13 cellular contexts compared by ENCODE assay signal in genomic region chr9:107480386-107480789, GRCh38. TPM values are rescaled to one million over a fixed set of nuclear protein-coding genes. Genes with fewer than 3 reads are reported as not detected.
A peak's percentile ranks its signal among the peaks of the same experiment; 100 is the strongest.
DNase-seq lines count a peak whose midpoint lies in the region; ATAC-seq and TF ChIP-seq lines count a peak whose summit lies in the region.
"Had no signal": no experiment of that assay in that cellular context is flagged by ENCODE, and none has a peak within 500 bp of the region (broad histone marks: within the 10 kb centered on the region; RNA-seq: fewer than 3 reads in every experiment).

No MANE protein-coding gene starts in this region.

- no peak overlapping the region for H2BK12ac ChIP-seq in trophoblast cell (ENCODE audit: low read length)

- no peaks in the 10 kb centered on the region for H3K36me3 Mint-ChIP-seq in stimulated activated memory B cell treated with anti-CD40 and anti-IgM and Interleukin-4, amounts not matched to agents 10 μg/mL and 1 μg/mL and 100 μg/mL, for 72 hours
- H3K36me3 Mint-ChIP-seq: IgD-negative memory B cell had no signal

- no peak overlapping the region for H2AK5ac ChIP-seq in trophoblast cell (ENCODE audit: low read length)

- no peaks in the 10 kb centered on the region for H3K79me2 ChIP-seq in trophoblast cell (ENCODE audit: control insufficient read depth, insufficient read depth, low read length, poor library complexity)

- no peak for TF ChIP-seq POLR2A in esophagus squamous epithelium (IDR thresholded peaks at IDR 0.05)

- H3K4me2 ChIP-seq in trophoblast cell (ENCODE audit: low read length): no peak overlapping the region

- no peak overlapping the region for H2AFZ ChIP-seq in trophoblast cell (ENCODE audit: insufficient read depth, low read length, poor library complexity)

- no peaks in the 10 kb centered on the region for H3K27me3 ChIP-seq in esophagus squamous epithelium
- no peaks in the 10 kb centered on the region for H3K27me3 ChIP-seq in trophoblast cell (ENCODE audit: insufficient read depth, low read length)

- no peak overlapping the region for H3K27ac Mint-ChIP-seq in stimulated activated memory B cell treated with anti-CD40 and anti-IgM and Interleukin-4, amounts not matched to agents 10 μg/mL and 1 μg/mL and 100 μg/mL, for 72 hours
- H3K27ac Mint-ChIP-seq: IgD-negative memory B cell had no signal

- H3K4me3 ChIP-seq in esophagus squamous epithelium: peak overlapping the region in 2 of 4 donors; percentile 28 to 45
- H3K4me3 ChIP-seq in trophoblast cell (ENCODE audit: low read depth, low read length): no peak overlapping the region

- H3K4me1 ChIP-seq in esophagus squamous epithelium (peaks cover 6 to 60% (median 11%) of the 10 kb centered on the region in 3 donors), trophoblast cell (ENCODE audit: control insufficient read depth in 1 of 2, insufficient read depth in 2 of 2, low read length in 2 of 2) (no peaks in the 10 kb centered on the region)

- H3K14ac ChIP-seq in trophoblast cell (ENCODE audit: low read length): no peak overlapping the region

- no peak overlapping the region for H2BK120ac ChIP-seq in trophoblast cell (ENCODE audit: insufficient read depth, low read length, poor library complexity)

- H3K36me3 ChIP-seq in esophagus squamous epithelium: peaks cover 0 to 19% (median 4%) of the 10 kb centered on the region in 3 donors
- no peaks in the 10 kb centered on the region for H3K36me3 ChIP-seq in trophoblast cell (ENCODE audit: control insufficient read depth in 1 of 2, insufficient read depth in 2 of 2, low read length in 2 of 2)

- no peak for ATAC-seq in GM21360 (IDR thresholded peaks at IDR 0.05; ENCODE audit: unreplicated experiment)
- ATAC-seq in stimulated activated memory B cell treated with anti-CD40 and anti-IgM and Interleukin-4, amounts not matched to agents 10 μg/mL and 1 μg/mL and 100 μg/mL, for 72 hours: no peak

- no peak for TF ChIP-seq CTCF in esophagus squamous epithelium (IDR thresholded peaks at IDR 0.05)

- H3K18ac ChIP-seq in trophoblast cell (ENCODE audit: low read length): no peak overlapping the region

- intact Hi-C loops in esophagus squamous epithelium (cut with DNase I): loop anchor here (10.0 kb wide), 1 partner anchor 794 kb away; no protein-coding TSS in a partner anchor

- peak overlapping the region; percentile 65 to 83 (median 69) for H3K27ac ChIP-seq in esophagus squamous epithelium
- no peak overlapping the region for H3K27ac ChIP-seq in trophoblast cell (ENCODE audit: low read depth, low read length)

- H3K9me3 ChIP-seq in esophagus squamous epithelium (no peaks in the 10 kb centered on the region), trophoblast cell (ENCODE audit: insufficient read depth, low read depth, low read length) (no peaks in the 10 kb centered on the region)

- H3K27me3 Mint-ChIP-seq in stimulated activated memory B cell treated with anti-CD40 and anti-IgM and Interleukin-4, amounts not matched to agents 10 μg/mL and 1 μg/mL and 100 μg/mL, for 72 hours: no peaks in the 10 kb centered on the region

- no peak overlapping the region for H3K4ac ChIP-seq in trophoblast cell (ENCODE audit: low read depth, low read length)

- H2BK5ac ChIP-seq in trophoblast cell (ENCODE audit: low read depth, low read length, poor library complexity): no peak overlapping the region

- WGBS in esophagus squamous epithelium, 2 donors: 18 to 39% methylated on average over 10 of the region's 12 CpGs
- no CpG with 5 or more reads among the region's 12 CpGs for WGBS in trophoblast cell (ENCODE audit: extremely low coverage, insufficient coverage, insufficient read length)

- peak; percentile 77 for DNase-seq in CD1c-positive myeloid dendritic cell (ENCODE audit: extremely low spot score)
- peak; percentile 82 for DNase-seq in NOMO-1 treated with dmso at 0.1 percent for 144 hours (lab: John Stamatoyannopoulos, UW; ENCODE audit: unreplicated experiment)
- no peak for DNase-seq in esophagus squamous epithelium (lab: John Stamatoyannopoulos, UW)
- peak; percentile 61 to 69 for DNase-seq in trophoblast cell
- DNase-seq in activated T-cell treated with anti-CD3 and anti-CD28 coated beads for 4 hours: no peak
- DNase-seq in anterior cingulate cortex (lab: John Stamatoyannopoulos, UW): no peak
- DNase-seq: activated gamma-delta T cell treated with Interleukin-2 at 50 U/mL for 16 hours; glutamatergic neuron; occipital lobe; stimulated activated naive CD4-positive, alpha-beta T cell had no signal

- H3K4me1 Mint-ChIP-seq in stimulated activated memory B cell treated with anti-CD40 and anti-IgM and Interleukin-4, amounts not matched to agents 10 μg/mL and 1 μg/mL and 100 μg/mL, for 72 hours: no peaks in the 10 kb centered on the region
- H3K4me1 Mint-ChIP-seq: IgD-negative memory B cell had no signal

- H3K9ac ChIP-seq in trophoblast cell (ENCODE audit: low read length): no peak overlapping the region

- H3K4me3 Mint-ChIP-seq in stimulated activated memory B cell treated with anti-CD40 and anti-IgM and Interleukin-4, amounts not matched to agents 10 μg/mL and 1 μg/mL and 100 μg/mL, for 72 hours: no peak overlapping the region

- H3K9me3 Mint-ChIP-seq in stimulated activated memory B cell treated with anti-CD40 and anti-IgM and Interleukin-4, amounts not matched to agents 10 μg/mL and 1 μg/mL and 100 μg/mL, for 72 hours: no peaks in the 10 kb centered on the region
- H3K9me3 Mint-ChIP-seq: IgD-negative memory B cell had no signal

- H4K8ac ChIP-seq in trophoblast cell (ENCODE audit: low read depth, low read length): no peak overlapping the region

- H3K79me1 ChIP-seq in trophoblast cell (ENCODE audit: low read length): no peaks in the 10 kb centered on the region

- H3K23ac ChIP-seq in trophoblast cell (ENCODE audit: low read length): no peak overlapping the region

- no peak overlapping the region for H4K12ac ChIP-seq in trophoblast cell (ENCODE audit: low read depth, low read length)

- no peak overlapping the region for H4K91ac ChIP-seq in trophoblast cell (ENCODE audit: low read depth, low read length)

RNA-seq across cellular contexts. Expression of gene KLF4, which starts 9.2 kb away (rescaled TPM):
- 100 to 1,000 TPM in 2 of 4 donors, 10 to 100 TPM in 2; 72.0 to 157 (median 106) TPM for total RNA-seq in esophagus squamous epithelium
- 44.4 and 44.9 TPM in 2 replicates for polyA plus RNA-seq in trophoblast cell (2013)

Comparison
In these comparisons a context has a peak if more than half of its experiments do, and no peak if none do; other contexts are left out.
1. DNase-seq: peak in CD1c-positive myeloid dendritic cell (single experiment), NOMO-1 treated with dmso at 0.1 percent for 144 hours (single experiment) and trophoblast cell (2 of 2); none in esophagus squamous epithelium (single experiment), activated T-cell treated with anti-CD3 and anti-CD28 coated beads for 4 hours (single experiment) and anterior cingulate cortex (0 of 58).